ENCODE assay signal across 1 cellular context in the genomic region with DNA sequence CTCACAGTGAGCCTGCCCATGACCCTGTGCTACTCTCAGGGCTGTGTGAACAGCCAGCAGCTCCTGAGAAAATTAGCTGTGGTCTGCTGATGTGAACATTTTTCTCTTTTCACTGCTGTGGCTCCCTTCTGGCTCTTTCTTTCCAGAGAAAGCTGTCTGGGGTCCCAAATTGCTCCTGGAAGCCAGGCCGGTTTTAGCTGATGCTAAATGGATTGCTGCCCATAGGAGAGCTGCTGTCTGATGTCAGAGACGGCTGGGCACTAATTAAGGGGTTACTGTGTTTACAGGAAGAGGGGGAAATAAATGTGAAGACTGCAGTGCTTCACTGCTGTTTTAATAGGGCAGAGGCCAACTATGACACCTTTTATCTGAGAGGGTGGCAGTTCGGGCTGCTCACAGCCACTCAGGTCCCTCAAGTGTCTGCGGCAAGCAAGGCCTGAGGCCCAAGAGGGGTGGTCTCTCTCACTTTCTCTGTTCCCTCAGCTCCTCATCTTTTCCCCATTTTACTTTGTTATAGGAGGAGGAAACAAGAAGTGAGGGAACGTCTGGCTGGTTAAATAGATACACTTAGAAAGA.
TF ChIP-seq lines count a peak whose summit lies in the region.

No MANE protein-coding gene starts in this region.

TF ChIP-seq in GM23338, 12 proteins besides CTCF, POLR2A, EP300 and RAD21 (continued from another document):
- TF ChIP-seq, protein P1, sequence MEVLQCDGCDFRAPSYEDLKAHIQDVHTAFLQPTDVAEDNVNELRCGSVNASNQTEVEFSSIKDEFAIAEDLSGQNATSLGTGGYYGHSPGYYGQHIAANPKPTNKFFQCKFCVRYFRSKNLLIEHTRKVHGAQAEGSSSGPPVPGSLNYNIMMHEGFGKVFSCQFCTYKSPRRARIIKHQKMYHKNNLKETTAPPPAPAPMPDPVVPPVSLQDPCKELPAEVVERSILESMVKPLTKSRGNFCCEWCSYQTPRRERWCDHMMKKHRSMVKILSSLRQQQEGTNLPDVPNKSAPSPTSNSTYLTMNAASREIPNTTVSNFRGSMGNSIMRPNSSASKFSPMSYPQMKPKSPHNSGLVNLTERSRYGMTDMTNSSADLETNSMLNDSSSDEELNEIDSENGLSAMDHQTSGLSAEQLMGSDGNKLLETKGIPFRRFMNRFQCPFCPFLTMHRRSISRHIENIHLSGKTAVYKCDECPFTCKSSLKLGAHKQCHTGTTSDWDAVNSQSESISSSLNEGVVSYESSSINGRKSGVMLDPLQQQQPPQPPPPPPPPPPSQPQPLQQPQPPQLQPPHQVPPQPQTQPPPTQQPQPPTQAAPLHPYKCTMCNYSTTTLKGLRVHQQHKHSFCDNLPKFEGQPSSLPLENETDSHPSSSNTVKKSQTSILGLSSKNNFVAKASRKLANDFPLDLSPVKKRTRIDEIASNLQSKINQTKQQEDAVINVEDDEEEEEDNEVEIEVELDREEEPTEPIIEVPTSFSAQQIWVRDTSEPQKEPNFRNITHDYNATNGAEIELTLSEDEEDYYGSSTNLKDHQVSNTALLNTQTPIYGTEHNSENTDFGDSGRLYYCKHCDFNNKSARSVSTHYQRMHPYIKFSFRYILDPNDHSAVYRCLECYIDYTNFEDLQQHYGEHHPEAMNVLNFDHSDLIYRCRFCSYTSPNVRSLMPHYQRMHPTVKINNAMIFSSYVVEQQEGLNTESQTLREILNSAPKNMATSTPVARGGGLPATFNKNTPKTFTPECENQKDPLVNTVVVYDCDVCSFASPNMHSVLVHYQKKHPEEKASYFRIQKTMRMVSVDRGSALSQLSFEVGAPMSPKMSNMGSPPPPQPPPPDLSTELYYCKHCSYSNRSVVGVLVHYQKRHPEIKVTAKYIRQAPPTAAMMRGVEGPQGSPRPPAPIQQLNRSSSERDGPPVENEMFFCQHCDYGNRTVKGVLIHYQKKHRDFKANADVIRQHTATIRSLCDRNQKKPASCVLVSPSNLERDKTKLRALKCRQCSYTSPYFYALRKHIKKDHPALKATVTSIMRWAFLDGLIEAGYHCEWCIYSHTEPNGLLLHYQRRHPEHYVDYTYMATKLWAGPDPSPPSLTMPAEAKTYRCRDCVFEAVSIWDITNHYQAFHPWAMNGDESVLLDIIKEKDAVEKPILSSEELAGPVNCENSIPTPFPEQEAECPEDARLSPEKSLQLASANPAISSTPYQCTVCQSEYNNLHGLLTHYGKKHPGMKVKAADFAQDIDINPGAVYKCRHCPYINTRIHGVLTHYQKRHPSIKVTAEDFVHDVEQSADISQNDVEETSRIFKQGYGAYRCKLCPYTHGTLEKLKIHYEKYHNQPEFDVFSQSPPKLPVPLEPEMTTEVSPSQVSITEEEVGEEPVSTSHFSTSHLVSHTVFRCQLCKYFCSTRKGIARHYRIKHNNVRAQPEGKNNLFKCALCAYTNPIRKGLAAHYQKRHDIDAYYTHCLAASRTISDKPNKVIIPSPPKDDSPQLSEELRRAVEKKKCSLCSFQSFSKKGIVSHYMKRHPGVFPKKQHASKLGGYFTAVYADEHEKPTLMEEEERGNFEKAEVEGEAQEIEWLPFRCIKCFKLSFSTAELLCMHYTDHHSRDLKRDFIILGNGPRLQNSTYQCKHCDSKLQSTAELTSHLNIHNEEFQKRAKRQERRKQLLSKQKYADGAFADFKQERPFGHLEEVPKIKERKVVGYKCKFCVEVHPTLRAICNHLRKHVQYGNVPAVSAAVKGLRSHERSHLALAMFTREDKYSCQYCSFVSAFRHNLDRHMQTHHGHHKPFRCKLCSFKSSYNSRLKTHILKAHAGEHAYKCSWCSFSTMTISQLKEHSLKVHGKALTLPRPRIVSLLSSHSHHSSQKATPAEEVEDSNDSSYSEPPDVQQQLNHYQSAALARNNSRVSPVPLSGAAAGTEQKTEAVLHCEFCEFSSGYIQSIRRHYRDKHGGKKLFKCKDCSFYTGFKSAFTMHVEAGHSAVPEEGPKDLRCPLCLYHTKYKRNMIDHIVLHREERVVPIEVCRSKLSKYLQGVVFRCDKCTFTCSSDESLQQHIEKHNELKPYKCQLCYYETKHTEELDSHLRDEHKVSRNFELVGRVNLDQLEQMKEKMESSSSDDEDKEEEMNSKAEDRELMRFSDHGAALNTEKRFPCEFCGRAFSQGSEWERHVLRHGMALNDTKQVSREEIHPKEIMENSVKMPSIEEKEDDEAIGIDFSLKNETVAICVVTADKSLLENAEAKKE (CRISPR knock-in tag; IDR thresholded peaks at IDR 0.05): no peak
- no peak for TF ChIP-seq ZNF114 (CRISPR knock-in tag; IDR thresholded peaks at IDR 0.05)
- TF ChIP-seq STAT1 (IDR thresholded peaks at IDR 0.05; ENCODE audit: unreplicated experiment): no peak
- no peak for TF ChIP-seq POLR2AphosphoS5 (IDR thresholded peaks at IDR 0.05; ENCODE audit: low read depth)
